Comparison of ENCODE assay signal across 18 cellular contexts in genomic region chr4:65046496-65047101, GRCh38.
DNase-seq lines count a peak whose midpoint lies in the region; ATAC-seq lines count a peak whose summit lies in the region.
"Had no signal": no experiment of that assay in that cellular context is flagged by ENCODE, and none has a peak within 500 bp of the region (broad histone marks: within the 10 kb centered on the region; RNA-seq: fewer than 3 reads in every experiment).

No MANE protein-coding gene starts in this region.

- ATAC-seq in GM19035 (IDR thresholded peaks at IDR 0.05; ENCODE audit: unreplicated experiment) (no peak), GM18520 (IDR thresholded peaks at IDR 0.05; ENCODE audit: unreplicated experiment) (no peak)
- ATAC-seq: natural killer cell treated with Interleukin-12 subunit alpha and Interleukin-12 subunit beta and Interleukin-15 and Interleukin-18, amount 100 ng/mL, for 72 hours; stimulated activated naive CD8-positive, alpha-beta T cell treated with anti-CD3 and anti-CD28 coated beads, Interleukin-15, amount 100 ng/mL, for 72 hours had no signal

- no peaks in the 10 kb centered on the region for H3K9me3 ChIP-seq in KOPT-K1 (ENCODE audit: insufficient read depth, low read length, poor library complexity, severe bottlenecking)
- H3K9me3 ChIP-seq: BLaER1 treated with 17β-estradiol and CSF1 and Interleukin-3, amounts not matched to agents 10 nM and 100 nM; sigmoid colon had no signal

- H3K36me3 ChIP-seq in KOPT-K1 (ENCODE audit: insufficient read depth, low read length), result no peaks in the 10 kb centered on the region
- H3K36me3 ChIP-seq: BLaER1 treated with 17β-estradiol and CSF1 and Interleukin-3, amounts not matched to agents 10 nM and 100 nM; sigmoid colon had no signal

- DNase-seq in D341Med (ENCODE audit: low spot score), result peak; percentile 27
- DNase-seq in amniotic epithelial cell (ENCODE audit: low read depth), result peak; percentile 97
- peak; percentile 19 for DNase-seq in inferior parietal cortex (ENCODE audit: extremely low spot score)
- no peak for DNase-seq in AML-193 (lab: John Stamatoyannopoulos, UW)
- no peak for DNase-seq in 8988T
- DNase-seq: activated naive CD4-positive, alpha-beta T cell treated with Interleukin-2 at 50 U/mL for 16 hours; foreskin fibroblast; GDM1; MM.1S; NCI-H510A; SIG-M5; sigmoid colon; stimulated activated naive CD8-positive, alpha-beta T cell treated with anti-CD3 and anti-CD28 coated beads, Interleukin-15, amount 100 ng/mL, for 72 hours had no signal

- H3K27ac ChIP-seq in KOPT-K1 (ENCODE audit: low read depth, low read length, poor library complexity, severe bottlenecking), result peak overlapping the region; percentile 78
- H3K27ac ChIP-seq: BLaER1 treated with 17β-estradiol and CSF1 and Interleukin-3, amounts not matched to agents 10 nM and 100 nM; sigmoid colon had no signal

Comparison
In these comparisons a context has a peak if more than half of its experiments do, and no peak if none do; other contexts are left out.
1. DNase-seq: peak in D341Med (single experiment), amniotic epithelial cell (single experiment) and inferior parietal cortex (single experiment); none in AML-193 (0 of 2) and 8988T (single experiment).